ENCODE assay signal across 12 cellular contexts in the genomic region with DNA sequence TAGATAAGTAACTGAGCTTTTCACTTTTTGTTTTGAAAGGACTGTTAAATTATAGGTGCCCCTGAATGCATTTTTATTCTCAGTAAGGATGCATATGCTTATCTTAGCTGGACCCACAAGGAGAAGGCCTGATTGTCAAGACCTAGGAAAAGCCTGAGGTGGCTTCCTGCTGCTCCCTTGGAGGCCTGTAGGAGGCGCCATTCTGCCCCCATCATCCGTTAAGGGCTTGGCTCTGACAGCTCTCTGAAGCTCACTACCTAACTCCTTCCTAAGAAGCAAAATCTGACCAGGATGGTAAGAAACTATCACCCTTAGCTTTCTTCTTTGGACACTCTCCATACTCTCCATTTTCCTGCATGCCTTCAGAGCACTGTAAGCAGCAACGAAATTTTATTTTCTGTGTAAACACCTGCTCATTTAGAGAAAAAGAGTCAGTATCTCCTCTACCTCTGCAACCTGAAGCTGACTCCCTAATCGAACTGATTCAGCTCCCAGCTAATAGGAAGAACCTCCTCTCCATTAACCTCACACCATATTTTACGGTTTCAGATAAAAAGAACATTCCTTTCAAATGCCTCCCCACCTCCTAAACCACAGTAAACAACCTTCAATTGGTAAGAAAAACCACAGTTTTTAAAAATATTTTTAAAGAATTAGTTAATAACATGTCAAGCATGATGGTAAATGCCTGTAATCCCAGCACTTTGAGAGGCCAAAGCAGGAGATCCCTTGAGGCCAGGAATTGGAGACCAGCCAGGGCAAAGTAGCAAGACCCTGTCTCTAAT.
DNase-seq lines count a peak whose midpoint lies in the region; ATAC-seq and TF ChIP-seq lines count a peak whose summit lies in the region.
"Had no signal": no experiment of that assay in that cellular context is flagged by ENCODE, and none has a peak within 500 bp of the region (broad histone marks: within the 10 kb centered on the region; RNA-seq: fewer than 3 reads in every experiment).

No MANE protein-coding gene starts in this region.

- no peaks in the 10 kb centered on the region for H3K36me3 ChIP-seq in OCI-LY3 (replicated peaks; ENCODE audit: low read depth, low read length)

- H3K79me2 ChIP-seq in OCI-LY3 (ENCODE audit: low read length) = no peaks in the 10 kb centered on the region

- DNase-seq in fibroblast of mammary gland (ENCODE audit: low read depth) (peak; percentile 22), GM03348 (ENCODE audit: low spot score) (no peak), NCI-H2171 treated with DMSO at 0.1 percent for 48 hours (lab: John Stamatoyannopoulos, UW) (no peak)
- DNase-seq: CD4-positive, CD25-positive, alpha-beta regulatory T cell; dermis blood vessel endothelial cell; NCI-H69 had no signal

- no peaks in the 10 kb centered on the region for H3K9me3 ChIP-seq in OCI-LY3 (ENCODE audit: insufficient read depth, low read length)

- no peaks in the 10 kb centered on the region for H4K20me1 ChIP-seq in OCI-LY3 (ENCODE audit: insufficient read depth, low read length)

- H3K4me3 ChIP-seq in OCI-LY3 (ENCODE audit: low read length) = no peak overlapping the region
- H3K4me3 ChIP-seq in fibroblast of mammary gland (ENCODE audit: control insufficient read depth, low read depth, low read length) = no peak overlapping the region

- no peak overlapping the region for H3K4me2 ChIP-seq in OCI-LY3 (ENCODE audit: low read length)

- H3K27ac ChIP-seq in 22Rv1 = no peak overlapping the region
- no peak overlapping the region for H3K27ac ChIP-seq in OCI-LY3 (ENCODE audit: low read length)

- no peak for ATAC-seq in GM18907 (IDR thresholded peaks at IDR 0.05; ENCODE audit: unreplicated experiment)
- ATAC-seq in HG03280 (IDR thresholded peaks at IDR 0.05; ENCODE audit: unreplicated experiment) = no peak
- ATAC-seq: activated T-cell treated with anti-CD3 and anti-CD28 coated beads, Interleukin-2, amount 50 U/mL, for 72 hours had no signal

- peaks cover 7% of the 10 kb centered on the region; the same call in 1 of the 2 replicates for H3K4me1 ChIP-seq in OCI-LY3 (ENCODE audit: low read length)

- H3K9ac ChIP-seq in OCI-LY3 (ENCODE audit: low read length) = no peak overlapping the region

- H2AFZ ChIP-seq in OCI-LY3 (ENCODE audit: low read depth, low read length) = no peak overlapping the region

- no peaks in the 10 kb centered on the region for H3K27me3 ChIP-seq in OCI-LY3 (ENCODE audit: low read depth, low read length)

- TF ChIP-seq CTCF in 22Rv1 (IDR thresholded peaks at IDR 0.05) = peak; percentile 74
- peak; percentile 65 for TF ChIP-seq CTCF in GM12872 (IDR thresholded peaks at IDR 0.05; ENCODE audit: insufficient read depth, low read depth, low read length)
- peak; percentile 73 for TF ChIP-seq CTCF in OCI-LY3 (IDR thresholded peaks at IDR 0.05; ENCODE audit: low read depth, low read length)
- peak; percentile 41 for TF ChIP-seq CTCF in fibroblast of mammary gland (conservative IDR thresholded peaks at IDR 0.05; ENCODE audit: control insufficient read depth, insufficient read depth, low read depth, low read length)
